9 cellular contexts compared by ENCODE assay signal in the genomic region with DNA sequence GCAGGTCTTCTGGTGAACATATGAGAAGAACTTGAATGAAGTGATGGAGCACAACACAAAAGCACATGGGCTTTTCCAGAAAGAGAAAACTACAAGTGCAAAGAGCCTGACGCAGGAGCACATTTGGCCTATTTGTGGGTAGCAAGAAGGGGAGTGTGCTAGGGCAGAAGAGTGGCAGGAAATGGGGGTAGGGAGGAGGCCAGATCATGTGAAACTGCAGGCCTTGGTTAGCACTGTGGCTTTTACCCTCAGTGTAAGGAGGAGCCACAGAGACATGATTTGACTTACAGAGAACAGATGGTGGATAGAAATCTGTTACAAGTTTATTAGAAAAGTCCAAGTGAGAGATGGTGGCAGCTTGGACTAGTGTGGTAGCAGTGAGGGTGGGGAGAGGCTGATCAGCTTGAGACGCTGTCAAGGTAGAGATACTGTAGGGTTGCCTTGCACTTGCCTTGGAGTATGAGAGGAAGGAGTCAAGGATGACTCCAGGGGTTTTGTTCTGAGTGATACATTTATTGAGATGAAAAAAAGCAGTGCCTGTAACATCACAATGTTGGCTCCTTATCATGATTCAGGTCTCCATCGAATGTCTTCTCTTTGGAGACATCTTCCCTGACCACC.
DNase-seq lines count a peak whose midpoint lies in the region; ATAC-seq and TF ChIP-seq lines count a peak whose summit lies in the region.
"Had no signal": no experiment of that assay in that cellular context is flagged by ENCODE, and none has a peak within 500 bp of the region (broad histone marks: within the 10 kb centered on the region; RNA-seq: fewer than 3 reads in every experiment).

No MANE protein-coding gene starts in this region.

- peaks cover 12% of the 10 kb centered on the region; the same call in 2 of the 3 replicates for H3K36me3 Mint-ChIP-seq in GM23338 (ENCODE audit: low read depth)

- DNase-seq in activated T-cell treated with anti-CD3 and anti-CD28 coated beads for 1 hour (ENCODE audit: low read depth) (peak; percentile 14), NCI-H446 treated with DMSO at 0.1 percent for 48 hours (lab: John Stamatoyannopoulos, UW) (no peak), RKO (ENCODE audit: low spot score) (no peak), GM23338 (ENCODE audit: low spot score) (no peak), mammary epithelial cell (no peak)
- peak in 2 of 3 experiments; percentile 4 to 19 for DNase-seq in stimulated activated CD4-positive, alpha-beta T cell treated with anti-CD3 and anti-CD28 coated beads, TNF-alpha, amount 100 ng/mL, for 24 hours (ENCODE audit: low read depth in 3 of 3)

- CTCF ChIA-PET in mammary epithelial cell (lab: Charles Lee; ENCODE audit: low non-redundant PET), result no interaction called here

- BruUV-seq in mammary epithelial cell (replicated peaks; lab: Mats Ljungman, UMichigan), result no TSS peak

- H3K27ac Mint-ChIP-seq in GM23338, result no peak overlapping the region

- H3K27me3 Mint-ChIP-seq in GM23338 (ENCODE audit: insufficient read depth, low read depth, poor library complexity), result peaks cover 4% of the 10 kb centered on the region

- H4K20me1 ChIP-seq in GM23338 (replicated peaks; ENCODE audit: insufficient read depth), result no peaks in the 10 kb centered on the region
- H4K20me1 ChIP-seq in mammary epithelial cell (ENCODE audit: insufficient read depth, low read length), result no peaks in the 10 kb centered on the region

- no peaks in the 10 kb centered on the region for H3K79me2 ChIP-seq in GM23338 (replicated peaks; ENCODE audit: insufficient read depth)
- H3K79me2 ChIP-seq in mammary epithelial cell (ENCODE audit: insufficient read depth, low read length), result no peaks in the 10 kb centered on the region

- dilution Hi-C loops in mammary epithelial cell (cut with HindIII; ENCODE audit: low sequenced_read_pairs), result no loop called here

- in situ Hi-C loops in mammary epithelial cell (cut with MboI; ENCODE audit: low sequenced_read_pairs in 2 of 2), result no loop called here

- peaks cover 4% of the 10 kb centered on the region; the same call in 1 of the 2 replicates for H3K9me2 ChIP-seq in GM23338 (ENCODE audit: insufficient read depth)

- WGBS in mammary epithelial cell (ENCODE audit: low coverage, missing lambda C conversion rate), result 86% methylated on average over 3 of the region's 3 CpGs

- no peaks in the 10 kb centered on the region for H3K27me3 ChIP-seq in GM23338 (ENCODE audit: insufficient read depth)
- H3K27me3 ChIP-seq in mammary epithelial cell (ENCODE audit: insufficient read depth, low read length), result no peaks in the 10 kb centered on the region

- no peaks in the 10 kb centered on the region for H3F3A ChIP-seq in GM23338 (replicated peaks; ENCODE audit: low read depth)

- H3K4me3 ChIP-seq in GM23338 (no peak overlapping the region), mammary epithelial cell (replicated peaks in 1 of 3; ENCODE audit: insufficient read depth in 1 of 3, low read depth in 2 of 3, low read length in 3 of 3) (no peak overlapping the region)
- H3K4me3 ChIP-seq: thoracic aorta had no signal

- H3K27ac ChIP-seq in GM23338 (ENCODE audit: low read depth) (no peak overlapping the region), mammary epithelial cell (ENCODE audit: insufficient read depth, low read depth, low read length) (no peak overlapping the region)
- H3K27ac ChIP-seq: thoracic aorta had no signal

- H3K4me1 ChIP-seq in GM23338 (ENCODE audit: insufficient read depth) (peaks cover 26% of the 10 kb centered on the region), mammary epithelial cell (ENCODE audit: insufficient read depth, low read length) (no peaks in the 10 kb centered on the region)

- ATAC-seq in GM19455 (IDR thresholded peaks at IDR 0.05; ENCODE audit: unreplicated experiment), result peak; percentile 99
- peak; percentile 93 for ATAC-seq in HG03280 (IDR thresholded peaks at IDR 0.05; ENCODE audit: unreplicated experiment)
- no peak for ATAC-seq in GM23338

- intact Hi-C loops in mammary epithelial cell (cut with micrococcal nuclease), result no loop called here

- no peak overlapping the region for H2AFZ ChIP-seq in GM23338
- no peak overlapping the region for H2AFZ ChIP-seq in mammary epithelial cell (ENCODE audit: low read depth, low read length)

- H3K4me2 ChIP-seq in GM23338 (no peak overlapping the region), mammary epithelial cell (ENCODE audit: insufficient read depth, low read depth, low read length) (no peak overlapping the region)

- H3K36me3 ChIP-seq in GM23338 (ENCODE audit: insufficient read depth), result no peaks in the 10 kb centered on the region
- H3K36me3 ChIP-seq in mammary epithelial cell (ENCODE audit: insufficient read depth, low read length), result no peaks in the 10 kb centered on the region
- H3K36me3 ChIP-seq: thoracic aorta had no signal

- no peak overlapping the region for H3K9ac ChIP-seq in mammary epithelial cell (ENCODE audit: insufficient read depth, low read length)

- H3K9me3 ChIP-seq in mammary epithelial cell (replicated peaks; ENCODE audit: insufficient read depth, low read length), result peaks cover 2% of the 10 kb centered on the region
- H3K9me3 ChIP-seq: thoracic aorta had no signal

- peaks cover 11% of the 10 kb centered on the region; the same call in 2 of the 3 replicates for H3K9me3 Mint-ChIP-seq in GM23338

- H3K4me3 Mint-ChIP-seq in GM23338, result no peak overlapping the region

- H3K4me1 Mint-ChIP-seq in GM23338, result peaks cover 23% of the 10 kb centered on the region

- TF ChIP-seq CTCF in GM23338 (conservative IDR thresholded peaks at IDR 0.05; ENCODE audit: low read depth in 2 of 2) (no peak), mammary epithelial cell (conservative IDR thresholded peaks at IDR 0.05 in 1 of 2, IDR thresholded peaks at IDR 0.05 in 1 of 2; ENCODE audit: extremely low read depth in 1 of 2, insufficient read depth in 1 of 2, low read depth in 1 of 2, low read length in 2 of 2) (no peak)

TF ChIP-seq in GM23338, 12 proteins besides CTCF, POLR2A, EP300 and RAD21 (continues in another document):
- TF ChIP-seq, protein P1, sequence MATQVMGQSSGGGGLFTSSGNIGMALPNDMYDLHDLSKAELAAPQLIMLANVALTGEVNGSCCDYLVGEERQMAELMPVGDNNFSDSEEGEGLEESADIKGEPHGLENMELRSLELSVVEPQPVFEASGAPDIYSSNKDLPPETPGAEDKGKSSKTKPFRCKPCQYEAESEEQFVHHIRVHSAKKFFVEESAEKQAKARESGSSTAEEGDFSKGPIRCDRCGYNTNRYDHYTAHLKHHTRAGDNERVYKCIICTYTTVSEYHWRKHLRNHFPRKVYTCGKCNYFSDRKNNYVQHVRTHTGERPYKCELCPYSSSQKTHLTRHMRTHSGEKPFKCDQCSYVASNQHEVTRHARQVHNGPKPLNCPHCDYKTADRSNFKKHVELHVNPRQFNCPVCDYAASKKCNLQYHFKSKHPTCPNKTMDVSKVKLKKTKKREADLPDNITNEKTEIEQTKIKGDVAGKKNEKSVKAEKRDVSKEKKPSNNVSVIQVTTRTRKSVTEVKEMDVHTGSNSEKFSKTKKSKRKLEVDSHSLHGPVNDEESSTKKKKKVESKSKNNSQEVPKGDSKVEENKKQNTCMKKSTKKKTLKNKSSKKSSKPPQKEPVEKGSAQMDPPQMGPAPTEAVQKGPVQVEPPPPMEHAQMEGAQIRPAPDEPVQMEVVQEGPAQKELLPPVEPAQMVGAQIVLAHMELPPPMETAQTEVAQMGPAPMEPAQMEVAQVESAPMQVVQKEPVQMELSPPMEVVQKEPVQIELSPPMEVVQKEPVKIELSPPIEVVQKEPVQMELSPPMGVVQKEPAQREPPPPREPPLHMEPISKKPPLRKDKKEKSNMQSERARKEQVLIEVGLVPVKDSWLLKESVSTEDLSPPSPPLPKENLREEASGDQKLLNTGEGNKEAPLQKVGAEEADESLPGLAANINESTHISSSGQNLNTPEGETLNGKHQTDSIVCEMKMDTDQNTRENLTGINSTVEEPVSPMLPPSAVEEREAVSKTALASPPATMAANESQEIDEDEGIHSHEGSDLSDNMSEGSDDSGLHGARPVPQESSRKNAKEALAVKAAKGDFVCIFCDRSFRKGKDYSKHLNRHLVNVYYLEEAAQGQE (IDR thresholded peaks at IDR 0.05; ENCODE audit: unreplicated experiment), result no peak
- no peak for TF ChIP-seq NANOG (IDR thresholded peaks at IDR 0.05; ENCODE audit: borderline replicate concordance)
- no peak for TF ChIP-seq ZNF114 (CRISPR knock-in tag; IDR thresholded peaks at IDR 0.05)
- no peak for TF ChIP-seq POLR2AphosphoS5 (IDR thresholded peaks at IDR 0.05; ENCODE audit: low read depth)
- TF ChIP-seq ETS1 (IDR thresholded peaks at IDR 0.05), result no peak
- TF ChIP-seq EZH2 (IDR thresholded peaks at IDR 0.05; ENCODE audit: low read depth, unreplicated experiment), result no peak
- TF ChIP-seq JUNB (IDR thresholded peaks at IDR 0.05; ENCODE audit: unreplicated experiment), result no peak

Comparison
In these comparisons a context has a peak if more than half of its experiments do, and no peak if none do; other contexts are left out.
1. DNase-seq: peak in activated T-cell treated with anti-CD3 and anti-CD28 coated beads for 1 hour (single experiment) and stimulated activated CD4-positive, alpha-beta T cell treated with anti-CD3 and anti-CD28 coated beads, TNF-alpha, amount 100 ng/mL, for 24 hours (2 of 3); none in NCI-H446 treated with DMSO at 0.1 percent for 48 hours (single experiment), RKO (single experiment), GM23338 (single experiment) and mammary epithelial cell (single experiment).